In genomic region chr14:24246765-24247212, GRCh38 we compare ENCODE assay signal across 12 cellular contexts. TPM values are rescaled to one million over a fixed set of nuclear protein-coding genes. Genes with fewer than 3 reads are reported as not detected.
DNase-seq lines count a peak whose midpoint lies in the region; ATAC-seq, FAIRE-seq and TF ChIP-seq lines count a peak whose summit lies in the region.
"Had no signal": no experiment of that assay in that cellular context is flagged by ENCODE, and none has a peak within 500 bp of the region (broad histone marks: within the 10 kb centered on the region; RNA-seq: fewer than 3 reads in every experiment).

No MANE protein-coding gene starts in this region.

- H3K4me3 ChIP-seq in upper lobe of right lung, result no peak overlapping the region
- H3K4me3 ChIP-seq in aorta (ENCODE audit: low read length in 2 of 2), result no peak overlapping the region
- no peak overlapping the region for H3K4me3 ChIP-seq in SJCRH30

- H3K27ac ChIP-seq in epithelial cell of prostate (peak overlapping the region; percentile 40), upper lobe of right lung (no peak overlapping the region), aorta (ENCODE audit: low read depth in 1 of 2, low read length in 2 of 2) (no peak overlapping the region), SJCRH30 (no peak overlapping the region)

- H3K4me1 ChIP-seq in upper lobe of right lung (peaks cover 8% of the 10 kb centered on the region), aorta (ENCODE audit: control insufficient read depth in 1 of 2, insufficient read depth in 2 of 2, low read length in 2 of 2) (no peaks in the 10 kb centered on the region), SJCRH30 (no peaks in the 10 kb centered on the region)

- DNase-seq in stimulated activated CD4-positive, alpha-beta T cell treated with anti-CD3 and anti-CD28 coated beads, Interleukin-4, amount 100 ng/mL, for 24 hours, result peak; percentile 37
- DNase-seq in stimulated activated CD4-positive, alpha-beta T cell treated with anti-CD3 and anti-CD28 coated beads, Interleukin-2, amount 100 ng/mL, for 48 hours, result no peak
- DNase-seq in RPMI7951 (ENCODE audit: low read depth) (peak; percentile 19), epithelial cell of prostate (ENCODE audit: low read depth, low spot score) (no peak), upper lobe of right lung (peak; percentile 10), aorta (no peak), frontal cortex (ENCODE audit: low spot score in 2 of 2) (no peak), SJCRH30 (no peak)
- DNase-seq: C1 segment of cervical spinal cord, midbrain, NCI-H146, SW 1271 had no signal

- no peak for ATAC-seq in upper lobe of right lung
- no peak for ATAC-seq in aorta (ENCODE audit: low FRiP score)

- FAIRE-seq in frontal cortex (lab: Jason Lieb, UNC), result no peak

- intact Hi-C loops in upper lobe of right lung (cut with DNase I), result no loop called here
- intact Hi-C loops in aorta (cut with DNase I), result no loop called here

- H3K9me3 ChIP-seq in upper lobe of right lung (no peaks in the 10 kb centered on the region), aorta (ENCODE audit: control insufficient read depth, low read length) (no peaks in the 10 kb centered on the region), SJCRH30 (replicated peaks) (no peaks in the 10 kb centered on the region)

- H3K27me3 ChIP-seq in upper lobe of right lung, result no peaks in the 10 kb centered on the region
- no peaks in the 10 kb centered on the region for H3K27me3 ChIP-seq in aorta (ENCODE audit: control insufficient read depth in 1 of 2, insufficient read depth in 2 of 2, low read length in 1 of 2)
- H3K27me3 ChIP-seq in SJCRH30, result peaks cover 4% of the 10 kb centered on the region; the same call in 1 of the 2 replicates

- H3K36me3 ChIP-seq in upper lobe of right lung (no peaks in the 10 kb centered on the region), aorta (ENCODE audit: control insufficient read depth in 1 of 2, insufficient read depth in 2 of 2, low read length in 1 of 2) (no peaks in the 10 kb centered on the region), SJCRH30 (no peaks in the 10 kb centered on the region)

- WGBS in aorta, 2 donors, result 86 to 90% methylated on average over 3 of the region's 3 CpGs

- no peak for TF ChIP-seq CTCF in upper lobe of right lung (IDR thresholded peaks at IDR 0.05)

RNA-seq across cellular contexts. Expression of gene TINF2, which starts 4.4 kb away (rescaled TPM):
- total RNA-seq in RPMI7951 (2014; rRNA removed; shearing (Covaris generic)), result 39.5 and 42.9 TPM in 2 replicates
- total RNA-seq in upper lobe of right lung, result 92.3 TPM
- 10 to 100 TPM; 78.3 to 79.2 TPM for total RNA-seq in aorta
- polyA plus RNA-seq in aorta, result 10 to 100 TPM; 40.9 to 48.0 TPM
- total RNA-seq in frontal cortex, result 42.4 TPM
- 22.8 and 24.5 TPM in 2 replicates for total RNA-seq in SJCRH30 (2014; rRNA removed; shearing (Covaris generic))

RNA-seq across cellular contexts. Expression of gene GMPR2, which starts 14.1 kb away (rescaled TPM):
- 51.2 and 52.9 TPM in 2 replicates for total RNA-seq in RPMI7951 (2014; rRNA removed; shearing (Covaris generic))
- total RNA-seq in upper lobe of right lung (73.2 TPM), aorta (10 to 100 TPM; 44.6 to 59.1 TPM), frontal cortex (51.8 TPM)
- 10 to 100 TPM; 55.2 to 66.6 TPM for polyA plus RNA-seq in aorta
- 45.8 and 54.1 TPM in 2 replicates for total RNA-seq in SJCRH30 (2014; rRNA removed; shearing (Covaris generic))

RNA-seq across cellular contexts. Expression of gene NEDD8, which starts 14.6 kb away (rescaled TPM):
- 306 and 349 TPM in 2 replicates for total RNA-seq in RPMI7951 (2014; rRNA removed; shearing (Covaris generic))
- total RNA-seq in upper lobe of right lung (142 TPM), aorta (100 to 1,000 TPM; 122 to 123 TPM), frontal cortex (62.8 TPM)
- 100 to 1,000 TPM; 222 to 345 TPM for polyA plus RNA-seq in aorta
- total RNA-seq in SJCRH30 (2014; rRNA removed; shearing (Covaris generic)), result 296 and 300 TPM in 2 replicates

RNA-seq across cellular contexts. Expression of gene TGM1, which starts 16.2 kb away (rescaled TPM):
- total RNA-seq in RPMI7951 (2014; rRNA removed; shearing (Covaris generic)), result 0.60 and 0.78 TPM in 2 replicates
- total RNA-seq in upper lobe of right lung (12.3 TPM), aorta (1 to 10 TPM in 1 of 2 donors, under 1 TPM in 1; 0.52 to 5.7 TPM), frontal cortex (0.82 TPM)
- 1 to 10 TPM in 1 of 2 donors, under 1 TPM in 1; 0.88 to 1.3 TPM for polyA plus RNA-seq in aorta
- 0.05 and 0.20 TPM in 2 replicates for total RNA-seq in SJCRH30 (2014; rRNA removed; shearing (Covaris generic))

RNA-seq across cellular contexts. Expression of gene RABGGTA, which starts 24.6 kb away (rescaled TPM):
- total RNA-seq in RPMI7951 (2014; rRNA removed; shearing (Covaris generic)), result 15.8 and 20.2 TPM in 2 replicates
- total RNA-seq in upper lobe of right lung (50.3 TPM), aorta (10 to 100 TPM; 17.1 to 26.1 TPM), frontal cortex (25.7 TPM)
- 10 to 100 TPM; 19.0 to 40.0 TPM for polyA plus RNA-seq in aorta
- 10.5 and 11.6 TPM in 2 replicates for total RNA-seq in SJCRH30 (2014; rRNA removed; shearing (Covaris generic))

Comparison
In these comparisons a context has a peak if more than half of its experiments do, and no peak if none do; other contexts are left out.
1. DNase-seq: peak in stimulated activated CD4-positive, alpha-beta T cell treated with anti-CD3 and anti-CD28 coated beads, Interleukin-4, amount 100 ng/mL, for 24 hours (single experiment), RPMI7951 (single experiment) and upper lobe of right lung (single experiment); none in stimulated activated CD4-positive, alpha-beta T cell treated with anti-CD3 and anti-CD28 coated beads, Interleukin-2, amount 100 ng/mL, for 48 hours (0 of 2), epithelial cell of prostate (single experiment), aorta (0 of 2), frontal cortex (0 of 2) and SJCRH30 (0 of 2).